ENCODE assay signal across 7 cellular contexts in the genomic region with DNA sequence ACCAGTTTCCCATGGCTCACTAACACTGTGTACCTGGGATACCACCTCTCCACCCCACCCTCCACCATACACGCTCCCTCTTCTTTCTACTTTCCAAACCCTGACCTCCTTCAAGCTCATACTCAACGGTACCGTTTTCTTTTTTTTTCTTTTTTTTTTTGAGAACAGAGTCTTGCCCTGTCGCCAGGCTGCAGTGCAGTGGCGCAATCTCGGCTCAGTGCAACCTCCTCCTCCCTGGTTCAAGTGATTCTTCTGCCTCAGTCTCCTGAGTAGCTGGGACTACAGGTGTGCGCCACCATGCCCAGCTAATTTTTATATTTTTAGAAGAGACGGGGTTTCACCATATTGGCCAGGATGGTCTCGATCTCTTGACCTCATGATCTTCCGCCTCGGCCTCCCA.
DNase-seq lines count a peak whose midpoint lies in the region; ATAC-seq and TF ChIP-seq lines count a peak whose summit lies in the region.
"Not testable (repeated sequence)": the region's sequence is repeated elsewhere in the genome, so short reads cannot be mapped to it uniquely, and the experiment has no call there.

No MANE protein-coding gene starts in this region.

- not testable (repeated sequence) for H3K9ac ChIP-seq in BLaER1 treated with 17β-estradiol and CSF1 and Interleukin-3, amounts not matched to agents 10 nM and 100 nM

- peaks cover 0 to 57% (median 9%) of the 10 kb centered on the region in 11 experiments; a peak in 8 of 22 replicates for H3K36me3 ChIP-seq in BLaER1 treated with 17β-estradiol and CSF1 and Interleukin-3, amounts not matched to agents 10 nM and 100 nM
- not testable (repeated sequence) for H3K36me3 ChIP-seq in thyroid gland

- not testable (repeated sequence) for H4K20me1 ChIP-seq in BLaER1 treated with 17β-estradiol and CSF1 and Interleukin-3, amounts not matched to agents 10 nM and 100 nM

- H3K4me3 Mint-ChIP-seq in activated T-cell treated with anti-CD3 and anti-CD28 coated beads, Interleukin-2, amount 50 U/mL, for 72 hours; neural crest cell: not testable (repeated sequence)

- H3K4me3 ChIP-seq in BLaER1 treated with 17β-estradiol and CSF1 and Interleukin-3, amounts not matched to agents 10 nM and 100 nM; thyroid gland (replicated peaks in 1 of 3): not testable (repeated sequence)

- H3K36me3 Mint-ChIP-seq in activated T-cell treated with anti-CD3 and anti-CD28 coated beads, Interleukin-2, amount 50 U/mL, for 72 hours (ENCODE audit: insufficient read depth in 2 of 2); neural crest cell (ENCODE audit: low read depth): not testable (repeated sequence)

- H3K27ac ChIP-seq in BLaER1 treated with 17β-estradiol and CSF1 and Interleukin-3, amounts not matched to agents 10 nM and 100 nM = peak overlapping the region in 7 of 11 experiments; percentile 1 to 56 (median 45); a peak in 11 of 22 replicates
- H3K27ac ChIP-seq in cingulate gyrus (ENCODE audit: low read depth, low read length) = peak overlapping the region; percentile 54
- peak overlapping the region; percentile 86 to 97 (median 88) for H3K27ac ChIP-seq in thyroid gland

- not testable (repeated sequence) for TF ChIP-seq POLR2A in thyroid gland (IDR thresholded peaks at IDR 0.05)

- not testable (repeated sequence) for H3K9me3 ChIP-seq in BLaER1 treated with 17β-estradiol and CSF1 and Interleukin-3, amounts not matched to agents 10 nM and 100 nM (replicated peaks in 1 of 11); thyroid gland

- DNase-seq in MV-4-11 (lab: John Stamatoyannopoulos, UW) (peak; percentile 10), NOMO-1 treated with dmso at 0.1 percent for 144 hours (lab: John Stamatoyannopoulos, UW; ENCODE audit: unreplicated experiment) (peak; percentile 38)
- DNase-seq in activated T-cell treated with anti-CD3 and anti-CD28 coated beads, Interleukin-2, amount 50 U/mL, for 72 hours; neural crest cell (ENCODE audit: low read depth, low spot score); thyroid gland: not testable (repeated sequence)

- H3K4me1 Mint-ChIP-seq in activated T-cell treated with anti-CD3 and anti-CD28 coated beads, Interleukin-2, amount 50 U/mL, for 72 hours (ENCODE audit: low read depth) = not testable (repeated sequence)
- peaks cover 24% of the 10 kb centered on the region for H3K4me1 Mint-ChIP-seq in neural crest cell

- not testable (repeated sequence) for H3K27me3 ChIP-seq in BLaER1 treated with 17β-estradiol and CSF1 and Interleukin-3, amounts not matched to agents 10 nM and 100 nM; thyroid gland

- not testable (repeated sequence) for TF ChIP-seq CTCF in neural crest cell (conservative IDR thresholded peaks at IDR 0.05); thyroid gland (IDR thresholded peaks at IDR 0.05)

- 81 to 83% methylated on average over 11 of the region's 11 CpGs for WGBS in thyroid gland, 2 donors

- not testable (repeated sequence) for H3K9me3 Mint-ChIP-seq in activated T-cell treated with anti-CD3 and anti-CD28 coated beads, Interleukin-2, amount 50 U/mL, for 72 hours; neural crest cell

- not testable (repeated sequence) for ATAC-seq in activated T-cell treated with anti-CD3 and anti-CD28 coated beads, Interleukin-2, amount 50 U/mL, for 72 hours (replicated peaks in 1 of 2)

- H3K4me1 ChIP-seq in BLaER1 treated with 17β-estradiol and CSF1 and Interleukin-3, amounts not matched to agents 10 nM and 100 nM = peaks cover 37 to 93% (median 60%) of the 10 kb centered on the region in 10 experiments
- peaks cover 32 to 37% of the 10 kb centered on the region in 2 donors for H3K4me1 ChIP-seq in thyroid gland

- intact Hi-C loops in thyroid gland (cut with DNase I) = not testable (repeated sequence)

- H3K27ac Mint-ChIP-seq in activated T-cell treated with anti-CD3 and anti-CD28 coated beads, Interleukin-2, amount 50 U/mL, for 72 hours = peak overlapping the region; percentile 86
- H3K27ac Mint-ChIP-seq in neural crest cell (ENCODE audit: unreplicated experiment) = peak overlapping the region; percentile 84

- peak overlapping the region in 3 of 11 experiments; percentile 8 to 39 (median 24); a peak in 6 of 22 replicates for H3K4me2 ChIP-seq in BLaER1 treated with 17β-estradiol and CSF1 and Interleukin-3, amounts not matched to agents 10 nM and 100 nM

- not testable (repeated sequence) for H3K27me3 Mint-ChIP-seq in activated T-cell treated with anti-CD3 and anti-CD28 coated beads, Interleukin-2, amount 50 U/mL, for 72 hours (ENCODE audit: low read depth); neural crest cell (ENCODE audit: low read depth)
